Comparison of ENCODE assay signal across 29 cellular contexts in genomic region chr3:155409336-155409735, GRCh38.
"Had no signal": no experiment of that assay in that cellular context is flagged by ENCODE, and none has a peak within 500 bp of the region (broad histone marks: within the 10 kb centered on the region; RNA-seq: fewer than 3 reads in every experiment).

No MANE protein-coding gene starts in this region.

- ATAC-seq: activated naive CD8-positive, alpha-beta T cell treated with anti-CD3 and anti-CD28 coated beads, Interleukin-2, amount 50 U/mL, for 24 hours; activated T-cell treated with anti-CD3 and anti-CD28 coated beads, Interleukin-2, amount 50 U/mL, for 72 hours; body of pancreas; esophagus mucosa had no signal

- H3K27ac ChIP-seq: adrenal gland, body of pancreas, coronary artery, dorsolateral prefrontal cortex had no signal

- H3K9me3 Mint-ChIP-seq: activated CD4-positive, alpha-beta memory T cell treated with anti-CD3 and anti-CD28 coated beads, Interleukin-2, amount 10 ng/mL, durations not matched to agents 7 days and 5 days; activated CD4-positive, alpha-beta T cell treated with anti-CD3 and anti-CD28 coated beads, Interleukin-2, amount 10 ng/mL, durations not matched to agents 7 days and 5 days; activated naive CD4-positive, alpha-beta T cell treated with anti-CD3 and anti-CD28 coated beads, Interleukin-2, amount 50 U/mL, for 24 hours; activated naive CD8-positive, alpha-beta T cell treated with anti-CD3 and anti-CD28 coated beads for 36 hours; activated naive CD8-positive, alpha-beta T cell treated with anti-CD3 and anti-CD28 coated beads, Interleukin-2, amount 50 U/mL, for 24 hours; activated T-cell treated with anti-CD3 and anti-CD28 coated beads, Interleukin-2, amount 50 U/mL, for 24 hours; activated T-cell treated with anti-CD3 and anti-CD28 coated beads, Interleukin-2, amount 50 U/mL, for 72 hours; central memory CD8-positive, alpha-beta T cell; dendritic cell treated with granulocyte-macrophage colony-stimulating factor and Interleukin-4, amounts not matched to agents 40 ng/mL and 50 ng/mL, for 4 days had no signal

- H3K27me3 Mint-ChIP-seq: activated CD4-positive, alpha-beta memory T cell treated with anti-CD3 and anti-CD28 coated beads, Interleukin-2, amount 10 ng/mL, durations not matched to agents 7 days and 5 days; activated CD4-positive, alpha-beta T cell treated with anti-CD3 and anti-CD28 coated beads, Interleukin-2, amount 10 ng/mL, durations not matched to agents 7 days and 5 days; activated naive CD4-positive, alpha-beta T cell treated with anti-CD3 and anti-CD28 coated beads, Interleukin-2, amount 50 U/mL, for 24 hours; activated naive CD8-positive, alpha-beta T cell treated with anti-CD3 and anti-CD28 coated beads for 36 hours; activated naive CD8-positive, alpha-beta T cell treated with anti-CD3 and anti-CD28 coated beads, Interleukin-2, amount 50 U/mL, for 24 hours; activated T-cell treated with anti-CD3 and anti-CD28 coated beads, Interleukin-2, amount 50 U/mL, for 24 hours; central memory CD8-positive, alpha-beta T cell; dendritic cell treated with granulocyte-macrophage colony-stimulating factor and Interleukin-4, amounts not matched to agents 40 ng/mL and 50 ng/mL, for 4 days had no signal

- H3K4me3 Mint-ChIP-seq: activated CD4-positive, alpha-beta memory T cell treated with anti-CD3 and anti-CD28 coated beads, Interleukin-2, amount 10 ng/mL, durations not matched to agents 7 days and 5 days; activated CD4-positive, alpha-beta T cell treated with anti-CD3 and anti-CD28 coated beads, Interleukin-2, amount 10 ng/mL, durations not matched to agents 7 days and 5 days; activated naive CD4-positive, alpha-beta T cell treated with anti-CD3 and anti-CD28 coated beads, Interleukin-2, amount 50 U/mL, for 24 hours; activated naive CD8-positive, alpha-beta T cell treated with anti-CD3 and anti-CD28 coated beads for 36 hours; activated naive CD8-positive, alpha-beta T cell treated with anti-CD3 and anti-CD28 coated beads, Interleukin-2, amount 50 U/mL, for 24 hours; activated T-cell treated with anti-CD3 and anti-CD28 coated beads, Interleukin-2, amount 50 U/mL, for 24 hours; activated T-cell treated with anti-CD3 and anti-CD28 coated beads, Interleukin-2, amount 50 U/mL, for 72 hours; central memory CD8-positive, alpha-beta T cell; dendritic cell treated with granulocyte-macrophage colony-stimulating factor and Interleukin-4, amounts not matched to agents 40 ng/mL and 50 ng/mL, for 4 days; endodermal cell had no signal

- H3K27ac Mint-ChIP-seq: activated CD4-positive, alpha-beta memory T cell treated with anti-CD3 and anti-CD28 coated beads, Interleukin-2, amount 10 ng/mL, durations not matched to agents 7 days and 5 days; activated CD4-positive, alpha-beta T cell treated with anti-CD3 and anti-CD28 coated beads, Interleukin-2, amount 10 ng/mL, durations not matched to agents 7 days and 5 days; activated naive CD4-positive, alpha-beta T cell treated with anti-CD3 and anti-CD28 coated beads, Interleukin-2, amount 50 U/mL, for 24 hours; activated naive CD8-positive, alpha-beta T cell treated with anti-CD3 and anti-CD28 coated beads for 36 hours; activated naive CD8-positive, alpha-beta T cell treated with anti-CD3 and anti-CD28 coated beads, Interleukin-2, amount 50 U/mL, for 24 hours; activated T-cell treated with anti-CD3 and anti-CD28 coated beads, Interleukin-2, amount 50 U/mL, for 24 hours; activated T-cell treated with anti-CD3 and anti-CD28 coated beads, Interleukin-2, amount 50 U/mL, for 72 hours; dendritic cell treated with granulocyte-macrophage colony-stimulating factor and Interleukin-4, amounts not matched to agents 40 ng/mL and 50 ng/mL, for 4 days; endodermal cell had no signal

- H3K4me1 Mint-ChIP-seq: activated CD4-positive, alpha-beta memory T cell treated with anti-CD3 and anti-CD28 coated beads, Interleukin-2, amount 10 ng/mL, durations not matched to agents 7 days and 5 days; activated CD4-positive, alpha-beta T cell treated with anti-CD3 and anti-CD28 coated beads, Interleukin-2, amount 10 ng/mL, durations not matched to agents 7 days and 5 days; activated naive CD4-positive, alpha-beta T cell treated with anti-CD3 and anti-CD28 coated beads, Interleukin-2, amount 50 U/mL, for 24 hours; activated naive CD8-positive, alpha-beta T cell treated with anti-CD3 and anti-CD28 coated beads for 36 hours; activated naive CD8-positive, alpha-beta T cell treated with anti-CD3 and anti-CD28 coated beads, Interleukin-2, amount 50 U/mL, for 24 hours; central memory CD8-positive, alpha-beta T cell had no signal

- H3K4me1 ChIP-seq: adrenal gland, body of pancreas had no signal

- H3K36me3 Mint-ChIP-seq: activated naive CD4-positive, alpha-beta T cell treated with anti-CD3 and anti-CD28 coated beads, Interleukin-2, amount 50 U/mL, for 24 hours; activated naive CD8-positive, alpha-beta T cell treated with anti-CD3 and anti-CD28 coated beads for 36 hours had no signal

- H3K27me3 ChIP-seq: adrenal gland, body of pancreas, dorsolateral prefrontal cortex had no signal

- DNase-seq: activated CD4-positive, alpha-beta memory T cell treated with anti-CD3 and anti-CD28 coated beads, Interleukin-2, amount 10 ng/mL, durations not matched to agents 7 days and 5 days; activated CD4-positive, alpha-beta T cell treated with anti-CD3 and anti-CD28 coated beads for 1 hour; activated CD4-positive, alpha-beta T cell treated with anti-CD3 and anti-CD28 coated beads for 4 hours; activated CD4-positive, alpha-beta T cell treated with anti-CD3 and anti-CD28 coated beads, Interleukin-2, amount 10 ng/mL, durations not matched to agents 7 days and 5 days; activated CD4-positive, alpha-beta T cell treated with anti-CD3 and anti-CD28 coated beads, Interleukin-2, amount 50 U/mL, for 4 hours; activated CD4-positive, CD25-positive, alpha-beta regulatory T cell; activated CD8-positive, alpha-beta memory T cell treated with anti-CD3 and anti-CD28 coated beads, Interleukin-2, amount 50 U/mL, for 48 hours; activated gamma-delta T cell; activated naive CD4-positive, alpha-beta T cell; activated naive CD8-positive, alpha-beta T cell treated with anti-CD3 and anti-CD28 coated beads for 36 hours; activated naive CD8-positive, alpha-beta T cell treated with anti-CD3 and anti-CD28 coated beads, Interleukin-2, amount 50 U/mL, for 24 hours; activated T-cell treated with anti-CD3 and anti-CD28 coated beads for 4 hours; activated T-cell treated with anti-CD3 and anti-CD28 coated beads, Interleukin-2, amount 50 U/mL, for 24 hours; activated T-cell treated with anti-CD3 and anti-CD28 coated beads, Interleukin-2, amount 50 U/mL, for 72 hours; adrenal gland; amygdala; aorta; body of pancreas; dorsolateral prefrontal cortex; effector memory CD4-positive, alpha-beta T cell; endodermal cell; foreskin fibroblast; head of caudate nucleus; T-helper 2 cell had no signal

- H3K4me3 ChIP-seq: adrenal gland, body of pancreas, coronary artery, dorsolateral prefrontal cortex had no signal

- H3K36me3 ChIP-seq: adrenal gland had no signal

- H3K9me3 ChIP-seq: adrenal gland, body of pancreas had no signal
